In the genomic region with DNA sequence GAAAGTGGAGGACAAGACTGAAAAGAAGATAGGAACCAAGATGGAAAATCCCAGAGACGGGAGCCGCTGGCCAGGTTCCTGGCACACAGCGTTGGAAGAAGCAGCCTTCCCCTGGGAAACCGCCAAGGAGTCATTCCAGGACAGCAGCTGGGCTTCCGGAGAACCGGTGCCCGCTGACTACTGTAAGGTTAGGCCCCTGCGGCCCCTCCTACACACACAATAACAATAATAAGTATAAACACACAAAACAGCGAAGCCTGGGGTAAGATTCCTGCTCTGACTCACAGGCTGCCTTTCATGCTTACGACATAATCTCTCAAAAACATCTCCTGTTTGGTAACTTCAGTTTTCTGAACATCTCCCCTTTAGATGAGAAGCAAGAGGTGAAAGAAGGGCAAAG, we compare ENCODE assay signal across 11 cellular contexts. TPM values are rescaled to one million over a fixed set of nuclear protein-coding genes. Genes with fewer than 3 reads are reported as not detected.
DNase-seq lines count a peak whose midpoint lies in the region; ATAC-seq, FAIRE-seq and TF ChIP-seq lines count a peak whose summit lies in the region.
"Had no signal": no experiment of that assay in that cellular context is flagged by ENCODE, and none has a peak within 500 bp of the region (broad histone marks: within the 10 kb centered on the region; RNA-seq: fewer than 3 reads in every experiment).

No MANE protein-coding gene starts in this region.

- H4K8ac ChIP-seq in neuronal stem cell (ENCODE audit: low read depth, low read length) = no peak overlapping the region

- no peak overlapping the region for H3K4me3 Mint-ChIP-seq in CD8-positive, alpha-beta memory T cell
- H3K4me3 Mint-ChIP-seq: activated CD8-positive, alpha-beta T cell treated with anti-CD3 and anti-CD28 coated beads, Interleukin-2, amount 10 ng/mL, durations not matched to agents 7 days and 5 days had no signal

- TF ChIP-seq CTCF in A549 (IDR thresholded peaks at IDR 0.05) (no peak), epithelial cell of proximal tubule (conservative IDR thresholded peaks at IDR 0.05; ENCODE audit: low read depth, low read length) (no peak)

- H3K4me1 ChIP-seq in A549 (peaks cover 16% of the 10 kb centered on the region), neuronal stem cell (ENCODE audit: control insufficient read depth in 2 of 2, insufficient read depth in 1 of 2, low read depth in 1 of 2, low read length in 2 of 2) (no peaks in the 10 kb centered on the region)
- no peaks in the 10 kb centered on the region for H3K4me1 ChIP-seq in CD8-positive, alpha-beta memory T cell (ENCODE audit: insufficient read depth, low read length)
- H3K4me1 ChIP-seq: colonic mucosa had no signal

- H3K4ac ChIP-seq in neuronal stem cell (ENCODE audit: low read length) = no peak overlapping the region

- H3K27me3 Mint-ChIP-seq in CD8-positive, alpha-beta memory T cell = no peaks in the 10 kb centered on the region

- H2BK120ac ChIP-seq in neuronal stem cell (ENCODE audit: low read depth, low read length) = no peak overlapping the region

- H3K36me3 ChIP-seq in CD8-positive, alpha-beta memory T cell (ENCODE audit: insufficient read depth, low read length) = no peaks in the 10 kb centered on the region
- no peaks in the 10 kb centered on the region for H3K36me3 ChIP-seq in neuronal stem cell (replicated peaks in 1 of 2; ENCODE audit: control insufficient read depth in 2 of 2, insufficient read depth in 2 of 2, low read length in 2 of 2)
- H3K36me3 ChIP-seq: colonic mucosa had no signal

- TF ChIP-seq EP300 in A549 (IDR thresholded peaks at IDR 0.05) = 0 out of 5 replicates have a peak, but pooled peaks have one; percentile 22 to 40

- CTCF ChIA-PET in A549 (lab: Yijun Ruan, JAX) = no interaction called here
- CTCF ChIA-PET in CD8-positive, alpha-beta memory T cell (lab: Charles Lee) = no interaction called here

- H3K27ac Mint-ChIP-seq in CD8-positive, alpha-beta memory T cell = no peak overlapping the region
- H3K27ac Mint-ChIP-seq: activated CD8-positive, alpha-beta T cell treated with anti-CD3 and anti-CD28 coated beads, Interleukin-2, amount 10 ng/mL, durations not matched to agents 7 days and 5 days had no signal

- no peaks in the 10 kb centered on the region for H3K9me3 ChIP-seq in A549
- no peaks in the 10 kb centered on the region for H3K9me3 ChIP-seq in CD8-positive, alpha-beta memory T cell (ENCODE audit: low read length)
- no peaks in the 10 kb centered on the region for H3K9me3 ChIP-seq in neuronal stem cell (replicated peaks in 1 of 2; ENCODE audit: control insufficient read depth in 2 of 2, insufficient read depth in 1 of 2, low read depth in 1 of 2, low read length in 2 of 2)
- H3K9me3 ChIP-seq: colonic mucosa had no signal

- no peak overlapping the region for H3K23ac ChIP-seq in neuronal stem cell (ENCODE audit: low read depth, low read length, poor library complexity)

- TF ChIP-seq RAD21 in A549 (conservative IDR thresholded peaks at IDR 0.05 in 1 of 2, IDR thresholded peaks at IDR 0.05 in 1 of 2) = no peak

- no peak for TF ChIP-seq POLR2A in A549 (IDR thresholded peaks at IDR 0.05; ENCODE audit: low read length)

- no peak overlapping the region for H2BK12ac ChIP-seq in neuronal stem cell (ENCODE audit: low read length)

- DNase-seq in A549 (ENCODE audit: low read depth in 1 of 2, low spot score in 1 of 2) = peak; percentile 56 to 76
- peak; percentile 86 for DNase-seq in NCI-H2227 (lab: John Stamatoyannopoulos, UW; ENCODE audit: unreplicated experiment)
- DNase-seq in epithelial cell of proximal tubule (ENCODE audit: low read depth) = peak; percentile 88
- peak; percentile 67 for DNase-seq in myocyte (ENCODE audit: low read depth)
- DNase-seq in CD8-positive, alpha-beta memory T cell = no peak
- no peak for DNase-seq in neuronal stem cell (ENCODE audit: low spot score)
- DNase-seq in T-helper 2 cell = no peak
- DNase-seq: activated CD8-positive, alpha-beta T cell treated with anti-CD3 and anti-CD28 coated beads, Interleukin-2, amount 10 ng/mL, durations not matched to agents 7 days and 5 days; AML-193; colonic mucosa had no signal

- no peak for FAIRE-seq in A549 (lab: Jason Lieb, UNC)

- H3K4me2 ChIP-seq in A549 (peak overlapping the region; percentile 54), neuronal stem cell (ENCODE audit: insufficient read depth, low read length, poor library complexity, severe bottlenecking) (no peak overlapping the region)

- H3K18ac ChIP-seq in neuronal stem cell (ENCODE audit: low read length) = no peak overlapping the region

- no peak overlapping the region for H3K4me3 ChIP-seq in A549
- no peak overlapping the region for H3K4me3 ChIP-seq in epithelial cell of proximal tubule (ENCODE audit: low read depth, low read length)
- H3K4me3 ChIP-seq in CD8-positive, alpha-beta memory T cell (ENCODE audit: low read length) = no peak overlapping the region
- no peak overlapping the region for H3K4me3 ChIP-seq in neuronal stem cell (ENCODE audit: low read length in 2 of 2)
- H3K4me3 ChIP-seq: colonic mucosa had no signal

- H4K91ac ChIP-seq in neuronal stem cell (ENCODE audit: low read depth, low read length, poor library complexity) = no peak overlapping the region

- H3K79me1 ChIP-seq in neuronal stem cell (ENCODE audit: low read depth, low read length) = no peaks in the 10 kb centered on the region

- peaks cover 0 to 3% (median 0%) of the 10 kb centered on the region in 5 donors for H3K9me3 Mint-ChIP-seq in CD8-positive, alpha-beta memory T cell

- H3K14ac ChIP-seq in neuronal stem cell (ENCODE audit: low read length) = no peak overlapping the region

- H2BK5ac ChIP-seq in neuronal stem cell (ENCODE audit: low read length) = no peak overlapping the region

- no peak overlapping the region for H2BK15ac ChIP-seq in neuronal stem cell (ENCODE audit: low read length)

- no peak overlapping the region for H2AFZ ChIP-seq in neuronal stem cell (ENCODE audit: low read length)

- 3% methylated on average over 10 of the region's 10 CpGs for WGBS in A549 (ENCODE audit: missing lambda C conversion rate)
- no CpG with 5 or more reads among the region's 10 CpGs for WGBS in neuronal stem cell (ENCODE audit: extremely low coverage in 2 of 2, insufficient read length in 2 of 2, insufficient replicate concordance in 1 of 2), 2 donors

- H2AK5ac ChIP-seq in neuronal stem cell (ENCODE audit: low read depth, low read length) = no peak overlapping the region

- H3K4me1 Mint-ChIP-seq in CD8-positive, alpha-beta memory T cell = no peaks in the 10 kb centered on the region

- ATAC-seq in A549 (peak; percentile 89 to 93), GM18511 (IDR thresholded peaks at IDR 0.05; ENCODE audit: unreplicated experiment) (no peak)
- ATAC-seq: activated CD8-positive, alpha-beta T cell treated with anti-CD3 and anti-CD28 coated beads, Interleukin-2, amount 10 ng/mL, durations not matched to agents 7 days and 5 days had no signal

- no peak overlapping the region for H3K9ac ChIP-seq in neuronal stem cell (ENCODE audit: low read depth, low read length, poor library complexity)

- POLR2A ChIA-PET in A549 (lab: Yijun Ruan, JAX) = no interaction called here
- POLR2A ChIA-PET in CD8-positive, alpha-beta memory T cell (lab: Charles Lee) = no interaction called here

- H3K27me3 ChIP-seq in CD8-positive, alpha-beta memory T cell (ENCODE audit: insufficient read depth, low read length, poor library complexity, severe bottlenecking) = no peaks in the 10 kb centered on the region
- peaks cover 0 to 5% (median 0%) of the 10 kb centered on the region in 3 experiments for H3K27me3 ChIP-seq in neuronal stem cell (ENCODE audit: control insufficient read depth in 3 of 3, insufficient read depth in 3 of 3, low read depth in 1 of 3, low read length in 3 of 3)
- H3K27me3 ChIP-seq: colonic mucosa had no signal

- H3K36me3 Mint-ChIP-seq in CD8-positive, alpha-beta memory T cell = no peaks in the 10 kb centered on the region

- H3K27ac ChIP-seq in A549 (no peak overlapping the region), neuronal stem cell (replicated peaks; ENCODE audit: low read length) (no peak overlapping the region)
- no peak overlapping the region for H3K27ac ChIP-seq in CD8-positive, alpha-beta memory T cell (ENCODE audit: low read depth, low read length)
- H3K27ac ChIP-seq: colonic mucosa had no signal

TF ChIP-seq in A549, 52 proteins besides CTCF, POLR2A, EP300 and RAD21:
- TF ChIP-seq ESRRA (IDR thresholded peaks at IDR 0.05; ENCODE audit: borderline replicate concordance, low read length) = peak; percentile 45; the same call in 1 of the 2 replicates
- TF ChIP-seq RARB (CRISPR knock-in tag; IDR thresholded peaks at IDR 0.05) = no peak
- no peak for TF ChIP-seq MYC (IDR thresholded peaks at IDR 0.05; ENCODE audit: borderline replicate concordance, low read length)
- no peak for TF ChIP-seq NR3C1 (IDR thresholded peaks at IDR 0.05)
- no peak for TF ChIP-seq ZFP36 (IDR thresholded peaks at IDR 0.05; ENCODE audit: borderline replicate concordance, partially characterized antibody)
- TF ChIP-seq, protein P1, sequence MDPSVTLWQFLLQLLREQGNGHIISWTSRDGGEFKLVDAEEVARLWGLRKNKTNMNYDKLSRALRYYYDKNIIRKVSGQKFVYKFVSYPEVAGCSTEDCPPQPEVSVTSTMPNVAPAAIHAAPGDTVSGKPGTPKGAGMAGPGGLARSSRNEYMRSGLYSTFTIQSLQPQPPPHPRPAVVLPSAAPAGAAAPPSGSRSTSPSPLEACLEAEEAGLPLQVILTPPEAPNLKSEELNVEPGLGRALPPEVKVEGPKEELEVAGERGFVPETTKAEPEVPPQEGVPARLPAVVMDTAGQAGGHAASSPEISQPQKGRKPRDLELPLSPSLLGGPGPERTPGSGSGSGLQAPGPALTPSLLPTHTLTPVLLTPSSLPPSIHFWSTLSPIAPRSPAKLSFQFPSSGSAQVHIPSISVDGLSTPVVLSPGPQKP (IDR thresholded peaks at IDR 0.05; ENCODE audit: low read depth, low read length) = no peak
- no peak for TF ChIP-seq TP53 (CRISPR knock-in tag; IDR thresholded peaks at IDR 0.05)
- no peak for TF ChIP-seq HOXB13 (CRISPR knock-in tag; IDR thresholded peaks at IDR 0.05; ENCODE audit: low read depth)
- TF ChIP-seq GATA3 (IDR thresholded peaks at IDR 0.05; ENCODE audit: borderline replicate concordance) = peak; percentile 22; the same call in 1 of the 2 replicates
- TF ChIP-seq CEBPB (IDR thresholded peaks at IDR 0.05) = peak; percentile 20 to 47; a peak in 1 of 4 replicates
- TF ChIP-seq FOSL2 (IDR thresholded peaks at IDR 0.05) = no peak
- peak; percentile 79 for TF ChIP-seq FOSL2 (CRISPR knock-in tag; IDR thresholded peaks at IDR 0.05)

RNA-seq across cellular contexts. Expression of gene MYCN, which starts 28.1 kb away (rescaled TPM):
- polyA plus RNA-seq in A549 (2011; rRNA removed) (not detected in 2 replicates), A549 (2017; fragmentation: RNase III; extraction: RNeasy Plus Mini Kit Qiagen cat#74134 plus additional on column Dnase treatment) (not detected in 3 replicates)
- not detected in 2 replicates for polyA plus RNA-seq in A549 (2012; cell fraction: cytosol; rRNA removed)
- polyA plus RNA-seq in A549 (2012; cell fraction: nucleus; rRNA removed) = 0.02 TPM in 1 of 2 replicates, not detected in the other
- not detected in 2 replicates for polyA minus RNA-seq in A549 (2011; rRNA and poly(A)+ RNA removed)
- total RNA-seq in epithelial cell of proximal tubule (0.51 and 3.0 TPM in 2 replicates), myocyte (not detected in 2 replicates)
- not detected for polyA plus RNA-seq in myocyte (2012)
- total RNA-seq in CD8-positive, alpha-beta memory T cell = not detected
- polyA plus RNA-seq in CD8-positive, alpha-beta memory T cell = not detected
- 43.3 TPM for polyA plus RNA-seq in neuronal stem cell (2013, experiment 1 of 2)
- 44.3 TPM for polyA plus RNA-seq in neuronal stem cell (2013, experiment 2 of 2)
- total RNA-seq: activated CD8-positive, alpha-beta T cell treated with anti-CD3 and anti-CD28 coated beads, Interleukin-2, amount 10 ng/mL, durations not matched to agents 7 days and 5 days had no signal

Comparison
In these comparisons a context has a peak if more than half of its experiments do, and no peak if none do; other contexts are left out.
1. DNase-seq: peak in A549 (2 of 2), NCI-H2227 (single experiment), epithelial cell of proximal tubule (single experiment) and myocyte (single experiment); none in CD8-positive, alpha-beta memory T cell (0 of 5), neuronal stem cell (single experiment) and T-helper 2 cell (0 of 5).